Comparison of ENCODE assay signal across 1 cellular context in genomic region chr4:55407119-55407518, GRCh38.
TF ChIP-seq lines count a peak whose summit lies in the region.

No MANE protein-coding gene starts in this region.

TF ChIP-seq in GM12878, 131 proteins besides CTCF, POLR2A, EP300 and RAD21:
- TF ChIP-seq CUX1 (IDR thresholded peaks at IDR 0.05; ENCODE audit: insufficient replicate concordance, low read depth, low read length) = no peak
- peak; percentile 35; the same call in 1 of the 2 replicates for TF ChIP-seq RUNX3 (IDR thresholded peaks at IDR 0.05; ENCODE audit: low read length)
